In genomic region chr11:130721282-130721681, GRCh38 we compare ENCODE assay signal across 30 cellular contexts.
"Had no signal": no experiment of that assay in that cellular context is flagged by ENCODE, and none has a peak within 500 bp of the region (broad histone marks: within the 10 kb centered on the region; RNA-seq: fewer than 3 reads in every experiment).

No MANE protein-coding gene starts in this region.

- H3K9me3 ChIP-seq: left lung, lower lobe of right lung, neutrophil, pancreas, prostate gland, sigmoid colon, spleen, tibial nerve, uterus had no signal

- H3K4me3 Mint-ChIP-seq: immature natural killer cell; mesothelial cell of epicardium; naive B cell; natural killer cell; nephron progenitor cell; neural progenitor cell; stimulated activated memory B cell treated with anti-CD40 and anti-IgM and Interleukin-4, amounts not matched to agents 10 μg/mL and 1 μg/mL and 100 μg/mL, for 72 hours; stimulated activated naive CD8-positive, alpha-beta T cell treated with anti-CD3 and anti-CD28 coated beads, Interleukin-15, amount 100 ng/mL, for 72 hours; type B pancreatic cell had no signal

- ATAC-seq: left colon; left lung; lower lobe of right lung; natural killer cell; pancreas; right cardiac atrium; stimulated activated memory B cell treated with anti-CD40 and anti-IgM and Interleukin-4, amounts not matched to agents 10 μg/mL and 1 μg/mL and 100 μg/mL, for 72 hours; stimulated activated naive CD8-positive, alpha-beta T cell treated with anti-CD3 and anti-CD28 coated beads, Interleukin-15, amount 100 ng/mL, for 72 hours had no signal

- H3K4me2 ChIP-seq: neural progenitor cell had no signal

- DNase-seq: hippocampal formation; immature natural killer cell; kidney; left colon; left lung; lower lobe of right lung; naive B cell; natural killer cell; nephron progenitor cell; occipital lobe; pancreas; posterior cingulate gyrus; retina; right cardiac atrium; sigmoid colon; small intestine; spleen; stimulated activated CD4-positive, alpha-beta T cell treated with anti-CD3 and anti-CD28 coated beads, Interleukin-4, amount 100 ng/mL, for 4 hours; stimulated activated CD8-positive, alpha-beta memory T cell treated with anti-CD3 and anti-CD28 coated beads, Interleukin-4, amount 100 ng/mL, for 48 hours; stimulated activated naive CD4-positive, alpha-beta T cell treated with Interleukin-2 at 50 U/mL for 16 hours; stimulated activated naive CD8-positive, alpha-beta T cell treated with anti-CD3 and anti-CD28 coated beads, Interleukin-15, amount 100 ng/mL, for 72 hours; substantia nigra; uterus had no signal

- H3K36me3 Mint-ChIP-seq: immature natural killer cell; mesothelial cell of epicardium; naive B cell; natural killer cell; neural progenitor cell; stimulated activated memory B cell treated with anti-CD40 and anti-IgM and Interleukin-4, amounts not matched to agents 10 μg/mL and 1 μg/mL and 100 μg/mL, for 72 hours; type B pancreatic cell had no signal

- H3K9me3 Mint-ChIP-seq: immature natural killer cell; mesothelial cell of epicardium; natural killer cell; nephron progenitor cell; neural progenitor cell; stimulated activated memory B cell treated with anti-CD40 and anti-IgM and Interleukin-4, amounts not matched to agents 10 μg/mL and 1 μg/mL and 100 μg/mL, for 72 hours; type B pancreatic cell had no signal

- H2AFZ ChIP-seq: neural progenitor cell had no signal

- H3K4me1 ChIP-seq: left lung, neural progenitor cell, pancreas, prostate gland, uterus had no signal

- H3K27ac ChIP-seq: left lung, lower lobe of right lung, neural progenitor cell, neutrophil, pancreas, prostate gland, sigmoid colon, spleen, tibial nerve, uterus had no signal

- H3K4me1 Mint-ChIP-seq: immature natural killer cell; naive B cell; natural killer cell; stimulated activated memory B cell treated with anti-CD40 and anti-IgM and Interleukin-4, amounts not matched to agents 10 μg/mL and 1 μg/mL and 100 μg/mL, for 72 hours; stimulated activated naive CD8-positive, alpha-beta T cell treated with anti-CD3 and anti-CD28 coated beads, Interleukin-15, amount 100 ng/mL, for 72 hours had no signal

- H3K36me3 ChIP-seq: left lung, lower lobe of right lung, neural progenitor cell, neutrophil, pancreas, prostate gland, sigmoid colon, spleen, tibial nerve, uterus had no signal

- H3K4me3 ChIP-seq: left lung, lower lobe of right lung, neural progenitor cell, pancreas, prostate gland, sigmoid colon, spleen, tibial nerve, uterus had no signal

- H3K27me3 ChIP-seq: left lung, neural progenitor cell, neutrophil, pancreas, sigmoid colon, tibial nerve, uterus had no signal

- H3K27ac Mint-ChIP-seq: immature natural killer cell; naive B cell; natural killer cell; nephron progenitor cell; neural progenitor cell; stimulated activated memory B cell treated with anti-CD40 and anti-IgM and Interleukin-4, amounts not matched to agents 10 μg/mL and 1 μg/mL and 100 μg/mL, for 72 hours; stimulated activated naive CD8-positive, alpha-beta T cell treated with anti-CD3 and anti-CD28 coated beads, Interleukin-15, amount 100 ng/mL, for 72 hours; type B pancreatic cell had no signal

- H3K9ac ChIP-seq: neural progenitor cell had no signal
